8 cellular contexts compared by ENCODE assay signal in the genomic region with DNA sequence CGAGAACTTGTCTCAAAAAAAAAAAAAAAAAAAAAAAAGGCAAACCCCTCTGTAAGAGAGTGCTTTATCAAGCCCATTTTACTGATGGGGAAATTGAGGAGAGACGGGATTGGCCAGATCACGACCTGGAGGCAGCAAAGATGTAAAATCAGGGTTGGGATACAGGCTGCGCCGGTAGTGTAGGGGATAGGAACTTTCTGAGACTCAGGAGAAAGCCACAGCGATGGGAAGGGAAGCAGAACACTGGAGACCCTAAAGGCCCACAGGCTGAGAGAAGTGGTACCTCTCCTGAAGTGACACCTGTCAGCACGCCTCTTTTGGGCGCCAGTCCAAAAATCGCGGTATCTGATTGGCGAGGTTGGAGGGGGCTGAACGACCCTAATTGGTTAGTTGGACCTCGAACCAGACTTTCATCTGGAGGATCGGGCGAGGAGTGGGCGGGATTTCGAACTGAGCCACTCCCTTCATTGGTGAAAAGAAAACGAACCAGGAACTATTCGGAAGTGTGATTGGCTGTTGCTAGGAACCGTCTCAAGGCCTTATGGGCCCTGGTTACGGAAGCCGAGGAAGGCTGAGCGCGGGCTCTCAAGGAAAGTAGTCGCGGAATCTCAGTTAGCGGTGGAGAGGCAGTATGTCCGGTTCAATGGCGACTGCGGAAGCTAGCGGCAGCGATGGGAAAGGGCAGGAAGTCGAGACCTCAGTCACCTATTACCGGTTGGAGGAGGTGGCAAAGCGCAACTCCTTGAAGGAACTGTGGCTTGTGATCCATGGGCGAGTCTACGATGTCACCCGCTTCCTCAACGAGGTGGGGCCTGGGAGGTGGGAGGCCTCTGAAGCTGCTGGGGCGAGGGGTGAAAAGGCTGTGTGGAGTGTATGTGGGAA. TPM values are rescaled to one million over a fixed set of nuclear protein-coding genes. Genes with fewer than 3 reads are reported as not detected.
DNase-seq lines count a peak whose midpoint lies in the region; ATAC-seq and TF ChIP-seq lines count a peak whose summit lies in the region.

A gene with protein sequence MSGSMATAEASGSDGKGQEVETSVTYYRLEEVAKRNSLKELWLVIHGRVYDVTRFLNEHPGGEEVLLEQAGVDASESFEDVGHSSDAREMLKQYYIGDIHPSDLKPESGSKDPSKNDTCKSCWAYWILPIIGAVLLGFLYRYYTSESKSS (plus strand): TSS at position 567 of the 882 bp plus-strand sequence. CDS start 65 bp downstream, at position 632.

- peaks cover 31% of the 10 kb centered on the region for H3K4me1 Mint-ChIP-seq in activated T-cell treated with anti-CD3 and anti-CD28 coated beads, Interleukin-2, amount 50 U/mL, for 4 hours (ENCODE audit: low read depth)

- ATAC-seq in GM21723 (IDR thresholded peaks at IDR 0.05; ENCODE audit: unreplicated experiment), result peak; percentile 93
- ATAC-seq in Panc1, result peak; percentile 95
- ATAC-seq in activated T-cell treated with anti-CD3 and anti-CD28 coated beads, Interleukin-2, amount 50 U/mL, for 4 hours, result peak; percentile 97
- peak; percentile 99 for ATAC-seq in esophagus mucosa

- no peak for TF ChIP-seq CTCF in Panc1 (IDR thresholded peaks at IDR 0.05)

- BruUV-seq in Panc1 (replicated peaks; lab: Mats Ljungman, UMichigan), result no TSS peak

- H3K9me3 ChIP-seq in Panc1 (ENCODE audit: control insufficient read depth, insufficient read depth, low read depth, low read length) (no peaks in the 10 kb centered on the region), muscle layer of colon (ENCODE audit: low read length) (no peaks in the 10 kb centered on the region)

- H3K4me3 ChIP-seq in Panc1 (ENCODE audit: low read depth in 2 of 2, low read length in 2 of 2), result peak within 1 kb of the TSS; percentile 83 to 87
- H3K4me3 ChIP-seq in muscle layer of colon (ENCODE audit: low read depth in 1 of 2, low read length in 2 of 2), result peak within 1 kb of the TSS; percentile 93 to 96

- H3K27ac ChIP-seq in Panc1 (ENCODE audit: low read length), result peak within 1 kb of the TSS; percentile 96
- peak within 1 kb of the TSS; percentile 90 for H3K27ac ChIP-seq in muscle layer of colon (ENCODE audit: low read depth, low read length)

- in situ Hi-C loops in Panc1 (cut with HindIII; ENCODE audit: low pct_unique_long_range_greater_than_20kb, low sequenced_read_pairs), result no loop called here

- H3K36me3 ChIP-seq in Panc1 (ENCODE audit: control insufficient read depth, insufficient read depth, low read length) (peaks cover 7% of the 10 kb centered on the region), muscle layer of colon (ENCODE audit: insufficient read depth, low read length) (peaks cover 11% of the 10 kb centered on the region)

- DNase-seq in DMS53 (lab: John Stamatoyannopoulos, UW) (peak; percentile 98), KG1 (lab: John Stamatoyannopoulos, UW) (peak; percentile 97), Panc1 (ENCODE audit: low read depth, low spot score) (peak; percentile 94)
- peak; percentile 93 for DNase-seq in activated T-cell treated with anti-CD3 and anti-CD28 coated beads, Interleukin-2, amount 50 U/mL, for 4 hours
- peak; percentile 83 for DNase-seq in stimulated activated CD8-positive, alpha-beta memory T cell treated with anti-CD3 and anti-CD28 coated beads, Interleukin-7, amount 100 ng/mL, for 24 hours (ENCODE audit: low read depth)

- intact Hi-C loops in Panc1 (cut with micrococcal nuclease; ENCODE audit: unreplicated experiment), result no loop called here

- H3K4me1 ChIP-seq in Panc1 (ENCODE audit: control insufficient read depth, insufficient read depth, low read length) (peaks cover 33% of the 10 kb centered on the region), muscle layer of colon (ENCODE audit: insufficient read depth, low read length) (peaks cover 13% of the 10 kb centered on the region)

- CTCF ChIA-PET in Panc1 (lab: Charles Lee), result no interaction called here

- H3K9ac ChIP-seq in muscle layer of colon (ENCODE audit: low read length), result peak within 1 kb of the TSS; percentile 92

- peak within 1 kb of the TSS; percentile 90 for H3K4me3 Mint-ChIP-seq in activated T-cell treated with anti-CD3 and anti-CD28 coated beads, Interleukin-2, amount 50 U/mL, for 4 hours

- peaks cover 7% of the 10 kb centered on the region for H3K9me3 Mint-ChIP-seq in activated T-cell treated with anti-CD3 and anti-CD28 coated beads, Interleukin-2, amount 50 U/mL, for 4 hours

- no peaks in the 10 kb centered on the region for H3K27me3 Mint-ChIP-seq in activated T-cell treated with anti-CD3 and anti-CD28 coated beads, Interleukin-2, amount 50 U/mL, for 4 hours (ENCODE audit: low read depth)

- peaks cover 16% of the 10 kb centered on the region for H3K36me3 Mint-ChIP-seq in activated T-cell treated with anti-CD3 and anti-CD28 coated beads, Interleukin-2, amount 50 U/mL, for 4 hours (ENCODE audit: insufficient read depth)

- POLR2A ChIA-PET in Panc1 (lab: Charles Lee), result interaction anchor here (0.7 to 1.8 kb wide), 4 partner anchors 9 to 154 kb away, joined by 3 to 7 read pairs (median 4); no protein-coding TSS in a partner anchor

- no peaks in the 10 kb centered on the region for H3K27me3 ChIP-seq in Panc1 (ENCODE audit: control insufficient read depth, insufficient read depth, low read length)
- no peaks in the 10 kb centered on the region for H3K27me3 ChIP-seq in muscle layer of colon (ENCODE audit: control insufficient read depth in 1 of 2, insufficient read depth in 2 of 2, low read length in 2 of 2)

RNA-seq across cellular contexts. Expression of the gene that starts here (rescaled TPM):
- total RNA-seq in Panc1 (2021; ENCODE audit: unreplicated experiment) (326 TPM), esophagus mucosa (83.7 TPM)
- 396 TPM for polyA plus RNA-seq in Panc1 (2012; ENCODE audit: insufficient read length)
- 100 to 1,000 TPM; 112 to 124 (median 114) TPM for total RNA-seq in activated T-cell treated with anti-CD3 and anti-CD28 coated beads, Interleukin-2, amount 50 U/mL, for 4 hours

Comparison
In these comparisons a context has a peak if more than half of its experiments do, and no peak if none do; other contexts are left out.
1. Peak in every context shown above with its lines: DNase-seq, ATAC-seq, H3K4me3 ChIP-seq and H3K27ac ChIP-seq.